19 cellular contexts compared by ENCODE assay signal in genomic region chrX:47244676-47245075, GRCh38. TPM values are rescaled to one million over a fixed set of nuclear protein-coding genes. Genes with fewer than 3 reads are reported as not detected.
DNase-seq lines count a peak whose midpoint lies in the region; ATAC-seq, FAIRE-seq and TF ChIP-seq lines count a peak whose summit lies in the region.
"Had no signal": no experiment of that assay in that cellular context is flagged by ENCODE, and none has a peak within 500 bp of the region (broad histone marks: within the 10 kb centered on the region; RNA-seq: fewer than 3 reads in every experiment).

No MANE protein-coding gene starts in this region.

- DNase-seq in NCI-H524 (lab: John Stamatoyannopoulos, UW) (peak; percentile 35 to 63), NCI-H524 treated with DMSO at 0.1 percent for 48 hours (lab: John Stamatoyannopoulos, UW) (no peak), WERI-Rb-1 (no peak), kidney (peak; percentile 25), GM12892 (ENCODE audit: insufficient read length) (no peak), dermis blood vessel endothelial cell (no peak)
- DNase-seq: AML-193; Caco-2; CD4-positive, alpha-beta T cell; HCEC 1CT had no signal

- H3K9ac ChIP-seq in kidney (ENCODE audit: low read length in 2 of 2) = no peak overlapping the region

- H3K4me1 ChIP-seq in kidney (ENCODE audit: control insufficient read depth in 1 of 2, insufficient read depth in 1 of 2, low read depth in 1 of 2, low read length in 2 of 2) = no peaks in the 10 kb centered on the region
- H3K4me1 ChIP-seq: A549, Caco-2 had no signal

- H3K36me3 ChIP-seq in WERI-Rb-1 (peaks cover 35% of the 10 kb centered on the region), kidney (ENCODE audit: control insufficient read depth in 1 of 2, insufficient read depth in 2 of 2, low read length in 2 of 2) (peaks cover 11 to 13% of the 10 kb centered on the region in 2 donors)

- no peak for FAIRE-seq in kidney (lab: Jason Lieb, UNC)
- FAIRE-seq in GM12892 (lab: Jason Lieb, UNC) = no peak
- FAIRE-seq: A549, D721Med, G401.6, GM12891, H54 had no signal

- peak overlapping the region; percentile 77 for H3K27ac ChIP-seq in WERI-Rb-1
- no peak overlapping the region for H3K27ac ChIP-seq in kidney (ENCODE audit: low read depth in 2 of 2, low read length in 2 of 2)
- H3K27ac ChIP-seq: 22Rv1, A549, C4-2B had no signal

- no peaks in the 10 kb centered on the region for H3K9me3 ChIP-seq in WERI-Rb-1 (ENCODE audit: severe bottlenecking)
- H3K9me3 ChIP-seq in kidney (ENCODE audit: control insufficient read depth in 1 of 2, low read length in 2 of 2) = no peaks in the 10 kb centered on the region
- H3K9me3 ChIP-seq: A549, Caco-2 had no signal

- H3K27me3 ChIP-seq in WERI-Rb-1 (ENCODE audit: insufficient read depth, low read depth, severe bottlenecking) = no peaks in the 10 kb centered on the region

- TF ChIP-seq CTCF in WERI-Rb-1 (IDR thresholded peaks at IDR 0.05; ENCODE audit: low read depth, low read length) (no peak), kidney (IDR thresholded peaks at IDR 0.05; ENCODE audit: borderline replicate concordance, extremely low read depth, insufficient read depth) (no peak)

- no peak for ATAC-seq in GM18517 (IDR thresholded peaks at IDR 0.05; ENCODE audit: unreplicated experiment)
- ATAC-seq: A549, GM23338 had no signal

- H3K4me3 ChIP-seq in WERI-Rb-1 (ENCODE audit: low read depth, low read length) = no peak overlapping the region
- H3K4me3 ChIP-seq in kidney (ENCODE audit: low read length in 2 of 2) = no peak overlapping the region
- H3K4me3 ChIP-seq: A549, GM23338 had no signal

- intact Hi-C loops in kidney (cut with DNase I) = no loop called here

- TF ChIP-seq POLR2A in GM12892 (IDR thresholded peaks at IDR 0.05; ENCODE audit: low read depth, low read length) = no peak

RNA-seq across cellular contexts. Expression of gene USP11, which starts 11.9 kb away (rescaled TPM):
- total RNA-seq in kidney (91.6 TPM), dermis blood vessel endothelial cell (35.6 and 51.1 TPM in 2 replicates)
- polyA plus RNA-seq in kidney (ENCODE audit: insufficient read depth, low read depth, low replicate concordance) = 30.9 TPM
- polyA plus RNA-seq in GM12892 (2012; ENCODE audit: missing spikeins) = 16.1 TPM

RNA-seq across cellular contexts. Expression of gene CDK16, which starts 26.2 kb away (rescaled TPM):
- 96.1 TPM for total RNA-seq in kidney
- polyA plus RNA-seq in kidney (ENCODE audit: insufficient read depth, low read depth, low replicate concordance) = 89.1 TPM
- polyA plus RNA-seq in GM12892 (2012; ENCODE audit: missing spikeins) = 25.7 TPM
- total RNA-seq in dermis blood vessel endothelial cell = 97.5 and 172 TPM in 2 replicates

RNA-seq across cellular contexts. Expression of gene UBA1, which starts 51.0 kb away (rescaled TPM):
- 218 TPM for total RNA-seq in kidney
- polyA plus RNA-seq in kidney (ENCODE audit: insufficient read depth, low read depth, low replicate concordance) = 155 TPM
- 112 TPM for polyA plus RNA-seq in GM12892 (2012; ENCODE audit: missing spikeins)
- total RNA-seq in dermis blood vessel endothelial cell = 126 and 194 TPM in 2 replicates

Comparison
In these comparisons a context has a peak if more than half of its experiments do, and no peak if none do; other contexts are left out.
1. DNase-seq: peak in NCI-H524 (2 of 2) and kidney (single experiment); none in NCI-H524 treated with DMSO at 0.1 percent for 48 hours (single experiment), WERI-Rb-1 (single experiment), GM12892 (single experiment) and dermis blood vessel endothelial cell (single experiment).